In the genomic region with DNA sequence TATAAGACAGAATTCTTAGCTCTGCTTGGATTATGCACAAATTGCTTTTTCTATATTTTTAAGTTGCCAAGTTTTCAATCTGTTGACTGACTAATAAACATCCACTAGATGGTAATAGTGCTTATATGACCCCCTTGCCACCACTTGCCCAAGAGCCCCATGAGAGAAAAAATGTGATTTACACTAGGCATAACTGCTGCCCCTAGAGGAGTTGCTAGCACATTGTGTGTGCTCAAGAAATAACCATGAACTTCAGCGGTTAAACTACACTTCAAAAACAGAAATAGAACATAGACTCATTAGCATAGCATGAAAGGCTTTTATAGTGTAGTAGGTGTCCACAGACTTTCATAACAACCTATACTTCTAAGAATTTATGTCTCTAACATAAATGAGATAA, we compare ENCODE assay signal across 19 cellular contexts.
DNase-seq lines count a peak whose midpoint lies in the region; ATAC-seq and TF ChIP-seq lines count a peak whose summit lies in the region.
"Had no signal": no experiment of that assay in that cellular context is flagged by ENCODE, and none has a peak within 500 bp of the region (broad histone marks: within the 10 kb centered on the region; RNA-seq: fewer than 3 reads in every experiment).

No MANE protein-coding gene starts in this region.

- ATAC-seq in HG02840 (IDR thresholded peaks at IDR 0.05; ENCODE audit: low FRiP score, unreplicated experiment) (no peak), HG02571 (IDR thresholded peaks at IDR 0.05; ENCODE audit: unreplicated experiment) (no peak)
- ATAC-seq: natural killer cell treated with Interleukin-12 subunit alpha and Interleukin-12 subunit beta and Interleukin-15 and Interleukin-18, amount 100 ng/mL, for 72 hours had no signal

- no peaks in the 10 kb centered on the region for H3K36me3 Mint-ChIP-seq in neural progenitor cell
- H3K36me3 Mint-ChIP-seq: natural killer cell treated with Interleukin-12 subunit alpha and Interleukin-12 subunit beta and Interleukin-15 and Interleukin-18, amount 100 ng/mL, for 72 hours had no signal

- H3K27ac ChIP-seq in neural progenitor cell, result no peak overlapping the region
- H3K27ac ChIP-seq: HL-60, prostate gland had no signal

- no peaks in the 10 kb centered on the region for H4K20me1 ChIP-seq in neural progenitor cell (ENCODE audit: low read depth)

- H3K4me3 ChIP-seq in GM12865 (ENCODE audit: low read depth, low read length) (no peak overlapping the region), neural progenitor cell (no peak overlapping the region)
- H3K4me3 ChIP-seq: prostate gland, smooth muscle cell had no signal

- no peaks in the 10 kb centered on the region for H3F3A ChIP-seq in neural progenitor cell (ENCODE audit: low read depth)

- H3K9me3 ChIP-seq in neural progenitor cell (ENCODE audit: low read depth), result no peaks in the 10 kb centered on the region
- H3K9me3 ChIP-seq: prostate gland had no signal

- no peaks in the 10 kb centered on the region for H3K36me3 ChIP-seq in neural progenitor cell
- H3K36me3 ChIP-seq: prostate gland had no signal

- TF ChIP-seq CTCF in GM12865 (IDR thresholded peaks at IDR 0.05; ENCODE audit: insufficient read depth, low read depth, low read length, missing control alignments), result no peak
- peak; percentile 6 for TF ChIP-seq CTCF in neural progenitor cell (IDR thresholded peaks at IDR 0.05)

- no peaks in the 10 kb centered on the region for H3K4me1 Mint-ChIP-seq in neural progenitor cell

- no peaks in the 10 kb centered on the region for H3K4me1 ChIP-seq in neural progenitor cell
- H3K4me1 ChIP-seq: prostate gland had no signal

- H3K9ac ChIP-seq in neural progenitor cell, result no peak overlapping the region

- H3K4me2 ChIP-seq in neural progenitor cell, result no peak overlapping the region
- H3K4me2 ChIP-seq: smooth muscle cell had no signal

- no peaks in the 10 kb centered on the region for H3K27me3 Mint-ChIP-seq in neural progenitor cell (ENCODE audit: insufficient read depth, low read depth)
- H3K27me3 Mint-ChIP-seq: natural killer cell treated with Interleukin-12 subunit alpha and Interleukin-12 subunit beta and Interleukin-15 and Interleukin-18, amount 100 ng/mL, for 72 hours had no signal

- no peak overlapping the region for H2AFZ ChIP-seq in neural progenitor cell (replicated peaks)

- no peaks in the 10 kb centered on the region for H3K27me3 ChIP-seq in neural progenitor cell

- H3K79me2 ChIP-seq in neural progenitor cell (ENCODE audit: low read depth), result no peaks in the 10 kb centered on the region

- H3K9me3 Mint-ChIP-seq in neural progenitor cell, result no peaks in the 10 kb centered on the region

- no peak overlapping the region for H3K4me3 Mint-ChIP-seq in neural progenitor cell
- H3K4me3 Mint-ChIP-seq: natural killer cell treated with Interleukin-12 subunit alpha and Interleukin-12 subunit beta and Interleukin-15 and Interleukin-18, amount 100 ng/mL, for 72 hours had no signal

- H3K27ac Mint-ChIP-seq in neural progenitor cell, result no peak overlapping the region
- H3K27ac Mint-ChIP-seq: natural killer cell treated with Interleukin-12 subunit alpha and Interleukin-12 subunit beta and Interleukin-15 and Interleukin-18, amount 100 ng/mL, for 72 hours had no signal

- DNase-seq in GM12865 (ENCODE audit: low read depth) (peak; percentile 2), NCI-H524 treated with DMSO at 0.1 percent for 48 hours (lab: John Stamatoyannopoulos, UW) (peak; percentile 78), amniotic epithelial cell (ENCODE audit: low read depth) (peak; percentile 7), neural progenitor cell (ENCODE audit: low spot score) (no peak), hippocampal formation (lab: John Stamatoyannopoulos, UW) (no peak)
- DNase-seq: activated naive CD4-positive, alpha-beta T cell; anterior cingulate cortex; C1 segment of cervical spinal cord; cerebellar nuclear complex; DMS79; NCI-H2029 treated with DMSO at 0.1 percent for 48 hours; NCI-H748 treated with DMSO at 0.1 percent for 48 hours; stimulated activated CD4-positive, alpha-beta T cell treated with anti-CD3 and anti-CD28 coated beads, Interleukin-4, amount 100 ng/mL, for 4 hours had no signal

Comparison
In these comparisons a context has a peak if more than half of its experiments do, and no peak if none do; other contexts are left out.
1. DNase-seq: peak in GM12865 (single experiment), NCI-H524 treated with DMSO at 0.1 percent for 48 hours (single experiment) and amniotic epithelial cell (single experiment); none in neural progenitor cell (single experiment) and hippocampal formation (0 of 2).